Comparison of ENCODE assay signal across 19 cellular contexts in the genomic region with DNA sequence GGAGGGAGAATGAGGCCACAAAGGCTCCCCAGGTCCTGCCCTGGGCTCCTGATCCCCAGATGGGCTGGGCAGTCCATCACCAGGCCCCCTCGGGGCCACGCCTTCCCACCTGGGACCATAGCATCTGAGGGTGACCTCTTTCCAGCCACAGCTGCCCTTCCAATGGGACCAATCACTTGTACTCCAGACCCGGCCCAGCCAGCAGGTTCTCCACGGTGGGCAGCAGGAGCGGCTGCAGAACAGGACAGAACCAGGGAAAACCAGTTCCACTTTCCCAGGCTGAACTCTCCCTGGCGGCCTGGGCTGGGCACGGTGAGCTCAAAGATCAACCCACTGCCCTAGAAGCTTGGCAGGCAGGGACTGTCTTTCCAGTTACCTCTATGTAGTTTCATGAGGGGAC.
DNase-seq lines count a peak whose midpoint lies in the region; ATAC-seq and TF ChIP-seq lines count a peak whose summit lies in the region.
"Had no signal": no experiment of that assay in that cellular context is flagged by ENCODE, and none has a peak within 500 bp of the region (broad histone marks: within the 10 kb centered on the region; RNA-seq: fewer than 3 reads in every experiment).

No MANE protein-coding gene starts in this region.

- peaks cover 24% of the 10 kb centered on the region for H3K4me1 Mint-ChIP-seq in CD8-positive, alpha-beta T cell (ENCODE audit: low read depth)
- no peaks in the 10 kb centered on the region for H3K4me1 Mint-ChIP-seq in WTC11

- CTCF ChIA-PET in CD8-positive, alpha-beta T cell (lab: Charles Lee), result no interaction called here
- CTCF ChIA-PET in WTC11 (lab: Charles Lee), result interaction anchor here (1.0 kb wide), 1 partner anchor 92 kb away, joined by 3 read pairs; no protein-coding TSS in a partner anchor

- H3K36me3 Mint-ChIP-seq in CD8-positive, alpha-beta T cell, result peaks cover 33% of the 10 kb centered on the region
- peaks cover 31% of the 10 kb centered on the region for H3K36me3 Mint-ChIP-seq in WTC11

- H3K23ac ChIP-seq in neuronal stem cell (ENCODE audit: low read depth, low read length, poor library complexity), result peak overlapping the region; percentile 86

- H2AFZ ChIP-seq in neuronal stem cell (ENCODE audit: low read length), result no peak overlapping the region

- no peaks in the 10 kb centered on the region for H3K9me3 Mint-ChIP-seq in CD8-positive, alpha-beta T cell
- H3K9me3 Mint-ChIP-seq in WTC11, result peaks cover 19% of the 10 kb centered on the region
- H3K9me3 Mint-ChIP-seq: IgD-negative memory B cell had no signal

- intact Hi-C loops in CD8-positive, alpha-beta T cell (cut with DNase I, micrococcal nuclease), result no loop called here
- intact Hi-C loops in left colon (cut with DNase I, micrococcal nuclease), result no loop called here

- H3K27ac ChIP-seq in CD8-positive, alpha-beta T cell (ENCODE audit: low read depth, low read length), result no peak overlapping the region
- H3K27ac ChIP-seq in neuronal stem cell (replicated peaks; ENCODE audit: low read length), result no peak overlapping the region
- H3K27ac ChIP-seq: 22Rv1, Peyer's patch had no signal

- H3K18ac ChIP-seq in neuronal stem cell (ENCODE audit: low read length), result peak overlapping the region; percentile 49

- H3K4me3 ChIP-seq in CD8-positive, alpha-beta T cell (ENCODE audit: low read depth, low read length), result no peak overlapping the region
- no peak overlapping the region for H3K4me3 ChIP-seq in neuronal stem cell (ENCODE audit: low read length in 2 of 2)
- H3K4me3 ChIP-seq: Peyer's patch had no signal

- WGBS in neuronal stem cell (ENCODE audit: extremely low coverage in 2 of 2, insufficient read length in 2 of 2, insufficient replicate concordance in 1 of 2), 2 donors, result no CpG with 5 or more reads among the region's 7 CpGs

- DNase-seq in activated effector memory CD4-positive, alpha-beta T cell treated with anti-CD3 and anti-CD28 coated beads, Interleukin-2, amount 50 U/mL, for 16 hours, result peak; percentile 59
- DNase-seq in activated effector memory CD4-positive, alpha-beta T cell treated with Interleukin-2 at 50 U/mL for 16 hours, result no peak
- no peak for DNase-seq in CD8-positive, alpha-beta T cell
- DNase-seq in left colon (no peak), neuronal stem cell (ENCODE audit: low spot score) (no peak), T-helper 1 cell (no peak), WTC11 (ENCODE audit: low spot score) (no peak)
- DNase-seq: DMS79 treated with DMSO at 0.1 percent for 48 hours, Kasumi-1, MM.1S, NCI-H1694 treated with DMSO at 0.1 percent for 48 hours, NCI-H2107, NCI-H2227 treated with DMSO at 0.1 percent for 48 hours, SIG-M5 had no signal

- H3K4me2 ChIP-seq in neuronal stem cell (ENCODE audit: insufficient read depth, low read length, poor library complexity, severe bottlenecking), result no peak overlapping the region

- peak overlapping the region; percentile 72 for H2BK5ac ChIP-seq in neuronal stem cell (ENCODE audit: low read length)

- H3K27ac Mint-ChIP-seq in CD8-positive, alpha-beta T cell, result peak overlapping the region; percentile 27
- H3K27ac Mint-ChIP-seq in WTC11, result no peak overlapping the region
- H3K27ac Mint-ChIP-seq: B cell had no signal

- peak overlapping the region; percentile 95 for H3K14ac ChIP-seq in neuronal stem cell (ENCODE audit: low read length)

- H2BK120ac ChIP-seq in neuronal stem cell (ENCODE audit: low read depth, low read length), result no peak overlapping the region

- peak overlapping the region; percentile 74 for H3K9ac ChIP-seq in neuronal stem cell (ENCODE audit: low read depth, low read length, poor library complexity)

- no peaks in the 10 kb centered on the region for H3K27me3 Mint-ChIP-seq in CD8-positive, alpha-beta T cell (ENCODE audit: low read depth)
- H3K27me3 Mint-ChIP-seq in WTC11 (ENCODE audit: low read depth), result no peaks in the 10 kb centered on the region
- H3K27me3 Mint-ChIP-seq: B cell, IgD-negative memory B cell had no signal

- H3K9me3 ChIP-seq in CD8-positive, alpha-beta T cell (ENCODE audit: low read length), result no peaks in the 10 kb centered on the region
- peaks cover 7 to 11% of the 10 kb centered on the region in 2 donors for H3K9me3 ChIP-seq in neuronal stem cell (replicated peaks in 1 of 2; ENCODE audit: control insufficient read depth in 2 of 2, insufficient read depth in 1 of 2, low read depth in 1 of 2, low read length in 2 of 2)
- H3K9me3 ChIP-seq: Peyer's patch had no signal

- no peak overlapping the region for H2BK12ac ChIP-seq in neuronal stem cell (ENCODE audit: low read length)

- H3K4me1 ChIP-seq in CD8-positive, alpha-beta T cell (ENCODE audit: insufficient read depth, low read length), result peaks cover 22% of the 10 kb centered on the region
- H3K4me1 ChIP-seq in neuronal stem cell (ENCODE audit: control insufficient read depth in 2 of 2, insufficient read depth in 1 of 2, low read depth in 1 of 2, low read length in 2 of 2), result no peaks in the 10 kb centered on the region
- H3K4me1 ChIP-seq: Peyer's patch had no signal

- no peak overlapping the region for H2AK5ac ChIP-seq in neuronal stem cell (ENCODE audit: low read depth, low read length)

- H3K4ac ChIP-seq in neuronal stem cell (ENCODE audit: low read length), result no peak overlapping the region

- POLR2A ChIA-PET in CD8-positive, alpha-beta T cell (lab: Charles Lee), result interaction anchor here (1.5 kb wide), 1 partner anchor 36 kb away, joined by 3 read pairs; no protein-coding TSS in a partner anchor
- POLR2A ChIA-PET in WTC11 (lab: Charles Lee), result no interaction called here

- H4K8ac ChIP-seq in neuronal stem cell (ENCODE audit: low read depth, low read length), result no peak overlapping the region

- no peak for TF ChIP-seq CTCF in CD8-positive, alpha-beta T cell (IDR thresholded peaks at IDR 0.05)
- TF ChIP-seq CTCF in WTC11 (IDR thresholded peaks at IDR 0.05), result no peak

- no peak overlapping the region for H3K4me3 Mint-ChIP-seq in CD8-positive, alpha-beta T cell
- no peak overlapping the region for H3K4me3 Mint-ChIP-seq in WTC11
- H3K4me3 Mint-ChIP-seq: B cell had no signal

- no peaks in the 10 kb centered on the region for H3K79me1 ChIP-seq in neuronal stem cell (ENCODE audit: low read depth, low read length)

- H4K91ac ChIP-seq in neuronal stem cell (ENCODE audit: low read depth, low read length, poor library complexity), result no peak overlapping the region

- H2BK15ac ChIP-seq in neuronal stem cell (ENCODE audit: low read length), result no peak overlapping the region

- no peak for ATAC-seq in CD8-positive, alpha-beta T cell
- ATAC-seq in left colon (peak; percentile 88), WTC11 (no peak), GM21723 (IDR thresholded peaks at IDR 0.05; ENCODE audit: unreplicated experiment) (no peak)

- no peaks in the 10 kb centered on the region for H3K27me3 ChIP-seq in CD8-positive, alpha-beta T cell (ENCODE audit: insufficient read depth, low read length)
- H3K27me3 ChIP-seq in neuronal stem cell (ENCODE audit: control insufficient read depth in 3 of 3, insufficient read depth in 3 of 3, low read depth in 1 of 3, low read length in 3 of 3), result no peaks in the 10 kb centered on the region
- H3K27me3 ChIP-seq: Peyer's patch had no signal

- no peaks in the 10 kb centered on the region for H3K36me3 ChIP-seq in CD8-positive, alpha-beta T cell (ENCODE audit: insufficient read depth, low read length)
- peaks cover 14 to 19% of the 10 kb centered on the region in 2 donors for H3K36me3 ChIP-seq in neuronal stem cell (replicated peaks in 1 of 2; ENCODE audit: control insufficient read depth in 2 of 2, insufficient read depth in 2 of 2, low read length in 2 of 2)

TF ChIP-seq in WTC11, 78 proteins besides CTCF, POLR2A, EP300 and RAD21 (continues in another document):
- no peak for TF ChIP-seq ZNF396 (CRISPR knock-in tag; IDR thresholded peaks at IDR 0.05; ENCODE audit: borderline replicate concordance)
- TF ChIP-seq KAT7 (CRISPR knock-in tag; IDR thresholded peaks at IDR 0.05; ENCODE audit: borderline replicate concordance), result no peak
- TF ChIP-seq SOX15 (CRISPR knock-in tag; IDR thresholded peaks at IDR 0.05), result no peak
- TF ChIP-seq PREB (CRISPR knock-in tag; IDR thresholded peaks at IDR 0.05; ENCODE audit: borderline replicate concordance), result no peak
- TF ChIP-seq USF1 (CRISPR knock-in tag; IDR thresholded peaks at IDR 0.05), result no peak
- no peak for TF ChIP-seq GRHL2 (CRISPR knock-in tag; IDR thresholded peaks at IDR 0.05; ENCODE audit: insufficient replicate concordance, severe bottlenecking)
- no peak for TF ChIP-seq MAX (CRISPR knock-in tag; IDR thresholded peaks at IDR 0.05)
- TF ChIP-seq GABPB1 (CRISPR knock-in tag; IDR thresholded peaks at IDR 0.05), result no peak
- no peak for TF ChIP-seq IRF1 (CRISPR knock-in tag; IDR thresholded peaks at IDR 0.05)
